8 cellular contexts compared by ENCODE assay signal in genomic region chr11:45885921-45886721, GRCh38. TPM values are rescaled to one million over a fixed set of nuclear protein-coding genes. Genes with fewer than 3 reads are reported as not detected.
DNase-seq lines count a peak whose midpoint lies in the region; ATAC-seq and TF ChIP-seq lines count a peak whose summit lies in the region.

No MANE protein-coding gene starts in this region.

- CTCF ChIA-PET in BJ (lab: Yijun Ruan, JAX) = interaction anchor here (3.9 kb wide), 1 partner anchor 14 kb away, joined by 11 read pairs; no protein-coding TSS in a partner anchor

- H3K9me3 ChIP-seq in muscle layer of duodenum (ENCODE audit: control insufficient read depth in 1 of 2, low read length in 2 of 2) = no peaks in the 10 kb centered on the region

- POLR2A ChIA-PET in BJ (lab: Charles Lee) = no interaction called here

- TF ChIP-seq CTCF in BJ (IDR thresholded peaks at IDR 0.05; ENCODE audit: insufficient read depth, low read depth, low read length) = no peak
- TF ChIP-seq CTCF in KMS-11 (conservative IDR thresholded peaks at IDR 0.05; ENCODE audit: low read depth, low read length) = no peak
- TF ChIP-seq CTCF in choroid plexus epithelial cell (conservative IDR thresholded peaks at IDR 0.05; ENCODE audit: low read depth, low read length) = no peak

- H3K27me3 ChIP-seq in BJ (ENCODE audit: control insufficient read depth, insufficient read depth, low read length) (peaks cover 3% of the 10 kb centered on the region; the same call in 1 of the 2 replicates), KMS-11 (ENCODE audit: insufficient read depth, low read depth) (no peaks in the 10 kb centered on the region), muscle layer of duodenum (ENCODE audit: low read depth, low read length) (no peaks in the 10 kb centered on the region)

- ATAC-seq in GM18870 (IDR thresholded peaks at IDR 0.05; ENCODE audit: unreplicated experiment) = no peak

- no peaks in the 10 kb centered on the region for H4K20me1 ChIP-seq in KMS-11 (ENCODE audit: insufficient read depth)

- no peak overlapping the region for H3K27ac ChIP-seq in KMS-11
- H3K27ac ChIP-seq in muscle layer of duodenum (ENCODE audit: low read length) = no peak overlapping the region

- DNase-seq in BJ (ENCODE audit: low read depth) (no peak), choroid plexus epithelial cell (ENCODE audit: low read depth) (no peak), GDM1 (lab: John Stamatoyannopoulos, UW) (no peak), NCI-H1694 (lab: John Stamatoyannopoulos, UW) (no peak)
- DNase-seq in effector CD8-positive, alpha-beta T cell (lab: John Stamatoyannopoulos, UW) = no peak

- peaks cover 2% of the 10 kb centered on the region for H3K4me1 ChIP-seq in KMS-11 (ENCODE audit: low read depth, poor library complexity, severe bottlenecking)
- H3K4me1 ChIP-seq in muscle layer of duodenum (ENCODE audit: control insufficient read depth in 1 of 2, insufficient read depth in 2 of 2, low read length in 2 of 2) = peaks cover 0 to 18% of the 10 kb centered on the region in 2 donors

- no peaks in the 10 kb centered on the region for H3K79me2 ChIP-seq in KMS-11 (ENCODE audit: insufficient read depth, low read depth)

- H3K4me3 ChIP-seq in BJ (ENCODE audit: low read depth, low read length) (peak overlapping the region; percentile 37), KMS-11 (IDR thresholded peaks at IDR 0.05; ENCODE audit: insufficient read depth, low read depth, low read length) (no peak overlapping the region), choroid plexus epithelial cell (ENCODE audit: low read depth, low read length) (peak overlapping the region; percentile 43), muscle layer of duodenum (ENCODE audit: low read depth in 1 of 2, low read length in 2 of 2) (peak overlapping the region; percentile 16 to 65)

- H3K9ac ChIP-seq in KMS-11 = no peak overlapping the region

- H3K36me3 ChIP-seq in BJ (ENCODE audit: control insufficient read depth, insufficient read depth, low read length) (peaks cover under 1% of the 10 kb centered on the region), KMS-11 (ENCODE audit: insufficient read depth) (no peaks in the 10 kb centered on the region), muscle layer of duodenum (ENCODE audit: control insufficient read depth in 1 of 2, insufficient read depth in 2 of 2, low read length in 2 of 2) (peaks cover 9 to 12% of the 10 kb centered on the region in 2 donors)

- H3K4me2 ChIP-seq in KMS-11 = peak overlapping the region; percentile 56

- no peak overlapping the region for H2AFZ ChIP-seq in KMS-11 (ENCODE audit: low read depth)

RNA-seq across cellular contexts. Expression of gene MAPK8IP1, which starts 0.7 kb away (rescaled TPM):
- polyA plus RNA-seq in BJ (2011; rRNA removed) = 5.6 and 8.7 TPM in 2 replicates
- 7.8 and 11.2 TPM in 2 replicates for polyA minus RNA-seq in BJ (2011; rRNA and poly(A)+ RNA removed)

RNA-seq across cellular contexts. Expression of gene FREY1, which starts 20.9 kb away (rescaled TPM):
- 0.22 and 0.33 TPM in 2 replicates for polyA plus RNA-seq in BJ (2011; rRNA removed)
- 1.1 and 2.1 TPM in 2 replicates for polyA minus RNA-seq in BJ (2011; rRNA and poly(A)+ RNA removed)

RNA-seq across cellular contexts. Expression of gene PEX16, which starts 31.6 kb away (rescaled TPM):
- 24.7 and 37.4 TPM in 2 replicates for polyA plus RNA-seq in BJ (2011; rRNA removed)
- polyA minus RNA-seq in BJ (2011; rRNA and poly(A)+ RNA removed) = 12.1 and 17.2 TPM in 2 replicates

RNA-seq across cellular contexts. Expression of gene LARGE2, which starts 36.3 kb away (rescaled TPM):
- polyA plus RNA-seq in BJ (2011; rRNA removed) = 0.05 TPM in 1 of 2 replicates, not detected in the other
- polyA minus RNA-seq in BJ (2011; rRNA and poly(A)+ RNA removed) = not detected in 2 replicates

RNA-seq across cellular contexts. Expression of gene CRY2, which starts 38.8 kb away (rescaled TPM):
- 12.1 and 16.7 TPM in 2 replicates for polyA plus RNA-seq in BJ (2011; rRNA removed)
- polyA minus RNA-seq in BJ (2011; rRNA and poly(A)+ RNA removed) = 24.4 and 29.9 TPM in 2 replicates
